9 cellular contexts compared by ENCODE assay signal in the genomic region with DNA sequence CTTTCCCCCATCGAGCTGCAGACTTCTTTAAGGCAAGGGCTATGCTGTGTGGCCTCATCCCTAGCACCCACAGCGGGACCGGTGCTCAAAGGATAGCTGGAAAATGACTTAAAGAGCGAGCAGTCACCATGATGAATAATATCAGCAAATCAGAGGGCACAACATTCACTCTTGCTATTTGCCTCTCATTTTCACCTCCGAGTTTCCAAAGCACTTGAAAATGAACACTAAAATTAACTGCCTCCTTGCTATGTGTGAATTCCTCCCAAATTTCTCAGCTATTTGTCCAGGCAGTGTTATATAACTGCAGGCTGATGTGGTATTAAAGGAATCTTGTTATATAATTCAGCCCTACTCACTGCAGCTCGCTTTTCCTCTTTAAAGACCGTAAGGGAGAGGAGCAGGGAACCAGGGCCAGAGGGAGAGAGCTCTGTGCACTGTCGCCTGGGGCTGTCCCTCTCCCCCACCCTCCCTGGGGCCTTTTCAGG. TPM values are rescaled to one million over a fixed set of nuclear protein-coding genes. Genes with fewer than 3 reads are reported as not detected.
DNase-seq lines count a peak whose midpoint lies in the region; ATAC-seq and TF ChIP-seq lines count a peak whose summit lies in the region.
"Had no signal": no experiment of that assay in that cellular context is flagged by ENCODE, and none has a peak within 500 bp of the region (broad histone marks: within the 10 kb centered on the region; RNA-seq: fewer than 3 reads in every experiment).

No MANE protein-coding gene starts in this region.

- peaks cover 24% of the 10 kb centered on the region for H3F3A ChIP-seq in DOHH2 (ENCODE audit: control insufficient read depth, insufficient read depth)

- no peak overlapping the region for H3K27ac Mint-ChIP-seq in activated B cell treated with CpG ODN at 0.5 μM for 24 hours

- H3K27ac ChIP-seq in DOHH2 (ENCODE audit: low read depth, low read length) (no peak overlapping the region), heart left ventricle (peak overlapping the region in 9 of 12 donors; percentile 35 to 92 (median 87)), psoas muscle (peak overlapping the region; percentile 9)

- peaks cover 12% of the 10 kb centered on the region for H3K4me1 Mint-ChIP-seq in activated B cell treated with CpG ODN at 0.5 μM for 24 hours

- 34 to 44% (median 40%) methylated on average over 8 of the region's 8 CpGs for WGBS in heart left ventricle, 4 donors
- WGBS in psoas muscle, 3 donors, result 37 to 40% (median 40%) methylated on average over 8 of the region's 8 CpGs

- no peaks in the 10 kb centered on the region for H3K79me2 ChIP-seq in DOHH2 (ENCODE audit: control insufficient read depth, low read length)

- H3K27me3 ChIP-seq in DOHH2 (ENCODE audit: control insufficient read depth, low read length) (peaks cover 24% of the 10 kb centered on the region), heart left ventricle (peaks cover 0 to 79% (median 14%) of the 10 kb centered on the region in 9 donors), psoas muscle (ENCODE audit: insufficient read depth in 3 of 3, low read length in 2 of 3) (peaks cover 0 to 78% (median 24%) of the 10 kb centered on the region in 3 donors)

- peaks cover 67% of the 10 kb centered on the region for H3K27me3 Mint-ChIP-seq in activated B cell treated with CpG ODN at 0.5 μM for 24 hours

- no peak for ATAC-seq in activated B cell treated with CpG ODN at 0.5 μM for 24 hours (ENCODE audit: low read depth)
- ATAC-seq in heart left ventricle, result peak; percentile 19 to 72 (median 40)
- peak in 1 of 4 donors; percentile 17 for ATAC-seq in psoas muscle
- no peak for ATAC-seq in GM18505 (IDR thresholded peaks at IDR 0.05; ENCODE audit: unreplicated experiment)
- no peak for ATAC-seq in GM21723 (IDR thresholded peaks at IDR 0.05; ENCODE audit: unreplicated experiment)

- TF ChIP-seq POLR2A in heart left ventricle (IDR thresholded peaks at IDR 0.05) (no peak), GM18505 (IDR thresholded peaks at IDR 0.05; ENCODE audit: borderline replicate concordance, extremely low read depth, insufficient read depth, insufficient read length) (no peak)

- intact Hi-C loops in activated B cell treated with CpG ODN at 0.5 μM for 24 hours (cut with micrococcal nuclease) (loop anchor here (1.0 to 10.0 kb wide), 2 partner anchors 42 to 166 kb away; no protein-coding TSS in a partner anchor), heart left ventricle (cut with DNase I) (loop anchor here in 1 of 10 donors (10.0 kb wide), 1 partner anchor 586 kb away; no protein-coding TSS in a partner anchor), psoas muscle (cut with DNase I) (no loop called here)

- CTCF ChIA-PET in activated B cell treated with CpG ODN at 0.5 μM for 24 hours (lab: Charles Lee), result interaction anchor here (0.6 to 3.5 kb wide), 3 partner anchors 18 to 356 kb away, joined by 3 to 15 read pairs (median 3); no protein-coding TSS in a partner anchor

- no peak for TF ChIP-seq CTCF in DOHH2 (IDR thresholded peaks at IDR 0.05; ENCODE audit: low read depth, low read length, poor library complexity, severe bottlenecking)
- TF ChIP-seq CTCF in activated B cell treated with CpG ODN at 0.5 μM for 24 hours (IDR thresholded peaks at IDR 0.05), result no peak
- no peak for TF ChIP-seq CTCF in heart left ventricle (IDR thresholded peaks at IDR 0.05)
- TF ChIP-seq CTCF in psoas muscle (IDR thresholded peaks at IDR 0.05), result no peak

- POLR2A ChIA-PET in activated B cell treated with CpG ODN at 0.5 μM for 24 hours (lab: Charles Lee), result interaction anchor here (0.5 to 1.1 kb wide), 3 partner anchors 42 to 366 kb away, joined by 3 to 4 read pairs (median 3); no protein-coding TSS in a partner anchor

- H3K36me3 ChIP-seq in DOHH2 (ENCODE audit: control insufficient read depth, low read length) (no peaks in the 10 kb centered on the region), heart left ventricle (no peaks in the 10 kb centered on the region), psoas muscle (ENCODE audit: insufficient read depth in 1 of 2, low read depth in 1 of 2) (no peaks in the 10 kb centered on the region)

- H3K4me2 ChIP-seq in DOHH2 (ENCODE audit: low read length), result peak overlapping the region; percentile 64

- no peaks in the 10 kb centered on the region for H4K20me1 ChIP-seq in DOHH2 (ENCODE audit: control insufficient read depth, insufficient read depth, low read depth, low read length)

- no peaks in the 10 kb centered on the region for H3K36me3 Mint-ChIP-seq in activated B cell treated with CpG ODN at 0.5 μM for 24 hours (ENCODE audit: low read depth)

- no peaks in the 10 kb centered on the region for H3K9me3 Mint-ChIP-seq in activated B cell treated with CpG ODN at 0.5 μM for 24 hours

- H3K4me3 ChIP-seq in DOHH2 (ENCODE audit: low read length) (peak overlapping the region; percentile 74), heart left ventricle (peak overlapping the region in 11 of 12 donors; percentile 27 to 75 (median 58)), psoas muscle (peak overlapping the region; percentile 64)

- DNase-seq in activated B cell treated with CpG ODN at 0.5 μM for 24 hours, result no peak
- DNase-seq in heart left ventricle, result no peak
- no peak for DNase-seq in psoas muscle
- DNase-seq in midbrain (lab: John Stamatoyannopoulos, UW), result no peak
- DNase-seq in NCI-H128 (lab: John Stamatoyannopoulos, UW; ENCODE audit: unreplicated experiment), result no peak

- no peaks in the 10 kb centered on the region for H3K9me2 ChIP-seq in DOHH2 (replicated peaks; ENCODE audit: control insufficient read depth, low read length)

- H3K9me3 ChIP-seq in DOHH2 (ENCODE audit: control insufficient read depth, insufficient read depth, low read length) (no peaks in the 10 kb centered on the region), heart left ventricle (no peaks in the 10 kb centered on the region), psoas muscle (no peaks in the 10 kb centered on the region)

- H3K4me3 Mint-ChIP-seq in activated B cell treated with CpG ODN at 0.5 μM for 24 hours, result peak overlapping the region; percentile 81

- H3K4me1 ChIP-seq in DOHH2 (ENCODE audit: control insufficient read depth, low read length) (peaks cover 48% of the 10 kb centered on the region), heart left ventricle (peaks cover 0 to 29% (median 15%) of the 10 kb centered on the region in 12 donors), psoas muscle (peaks cover 8% of the 10 kb centered on the region)

RNA-seq across cellular contexts. Expression of a gene that starts 1.5 kb away (rescaled TPM):
- total RNA-seq in activated B cell treated with CpG ODN at 0.5 μM for 24 hours (0.42 and 0.44 TPM in 2 replicates), heart left ventricle (1 to 10 TPM; 1.3 to 9.1 (median 2.6) TPM), psoas muscle (under 1 TPM; 0.13 to 0.58 (median 0.16) TPM)
- polyA plus RNA-seq in heart left ventricle (1 to 10 TPM in 1 of 2 donors, under 1 TPM in 1; 0.42 to 1.3 TPM), psoas muscle (under 1 TPM; 0.06 to 0.10 (median 0.07) TPM)
- total RNA-seq: LHCN-M2 had no signal

RNA-seq across cellular contexts. Expression of a gene that starts 35.4 kb away (rescaled TPM):
- total RNA-seq in activated B cell treated with CpG ODN at 0.5 μM for 24 hours (8.2 and 10.2 TPM in 2 replicates), heart left ventricle (10 to 100 TPM; 11.8 to 43.8 (median 21.4) TPM), psoas muscle (10 to 100 TPM; 10.6 to 27.0 (median 17.3) TPM)
- polyA plus RNA-seq in heart left ventricle (1 to 10 TPM; 5.4 to 8.0 TPM), psoas muscle (10 to 100 TPM in 1 of 3 donors, 1 to 10 TPM in 2; 7.0 to 11.8 (median 9.6) TPM)

RNA-seq across cellular contexts. Expression of a gene that starts 43.8 kb away (rescaled TPM):
- total RNA-seq in activated B cell treated with CpG ODN at 0.5 μM for 24 hours (8.6 and 9.3 TPM in 2 replicates), heart left ventricle (10 to 100 TPM in 1 of 9 donors, 1 to 10 TPM in 4, under 1 TPM in 3, not detected in 1; 0.09 to 32.6 (median 1.3) TPM), psoas muscle (1 to 10 TPM in 1 of 4 donors, under 1 TPM in 1, not detected in 2; 0.27 to 1.3 TPM)
- polyA plus RNA-seq in heart left ventricle (under 1 TPM; 0.08 to 0.44 TPM), psoas muscle (1 to 10 TPM in 1 of 3 donors, under 1 TPM in 2; 0.35 to 9.3 (median 0.96) TPM)

Comparison
In these comparisons a context has a peak if more than half of its experiments do, and no peak if none do; other contexts are left out.
1. ATAC-seq: peak in heart left ventricle (4 of 4); none in activated B cell treated with CpG ODN at 0.5 μM for 24 hours (single experiment), GM18505 (single experiment) and GM21723 (single experiment).
2. Peak in every context shown above with its lines, with median percentiles within 50 percentile points of each other: H3K4me3 ChIP-seq.